In the genomic region with DNA sequence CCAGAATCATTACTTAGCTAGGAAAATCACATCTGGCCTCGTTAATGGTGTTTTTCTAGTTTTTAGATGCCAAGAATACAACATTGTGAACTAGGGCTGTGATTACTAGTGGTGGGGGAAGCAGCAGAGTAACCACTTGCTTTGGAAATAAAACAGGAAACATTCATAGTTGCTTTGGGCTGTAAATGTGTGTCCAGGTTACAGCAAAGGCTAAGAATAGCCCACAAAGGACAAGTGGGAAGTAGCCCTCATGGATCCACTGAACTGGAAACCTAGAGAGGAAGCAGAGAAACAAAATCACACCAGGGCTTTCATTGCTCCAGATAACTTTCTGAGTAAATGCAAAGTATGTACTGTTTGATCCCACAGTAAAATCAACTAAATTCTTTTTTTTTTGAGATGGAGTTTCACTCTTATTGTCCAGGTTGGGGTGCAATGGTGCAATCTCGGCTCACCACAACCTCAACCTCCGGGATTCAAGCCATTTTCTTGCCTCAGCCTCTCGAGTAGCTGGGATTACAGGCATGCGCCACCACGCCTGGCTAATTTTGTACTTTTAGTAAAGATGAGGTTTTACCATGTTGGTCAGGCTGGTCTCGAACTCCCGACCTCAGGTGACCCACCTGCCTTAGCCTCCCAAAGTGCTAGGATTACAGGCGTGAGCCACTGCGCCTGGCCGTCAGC, we compare ENCODE assay signal across 32 cellular contexts. TPM values are rescaled to one million over a fixed set of nuclear protein-coding genes. Genes with fewer than 3 reads are reported as not detected.
DNase-seq lines count a peak whose midpoint lies in the region; ATAC-seq and TF ChIP-seq lines count a peak whose summit lies in the region.
"Had no signal": no experiment of that assay in that cellular context is flagged by ENCODE, and none has a peak within 500 bp of the region (broad histone marks: within the 10 kb centered on the region; RNA-seq: fewer than 3 reads in every experiment).

No MANE protein-coding gene starts in this region.

- H3K27me3 Mint-ChIP-seq in activated T-helper 2 cell treated with anti-CD3 and anti-CD28 coated beads, Interferon-gamma antibody, Interleukin-2, Interleukin-4, amounts not matched to agents 10 μg/mL and 5 μg/mL and 100 μg/mL, durations not matched to agents 14 hours and 24 hours and 36 hours (ENCODE audit: low read depth), result peaks cover 27% of the 10 kb centered on the region
- H3K27me3 Mint-ChIP-seq: activated naive CD8-positive, alpha-beta T cell treated with anti-CD3 and anti-CD28 coated beads, Interleukin-2, amount 50 U/mL, for 24 hours; brain; stimulated activated memory B cell treated with anti-CD40 and anti-IgM and Interleukin-4, amounts not matched to agents 10 μg/mL and 1 μg/mL and 100 μg/mL, for 72 hours had no signal

- DNase-seq in CD1c-positive myeloid dendritic cell (ENCODE audit: extremely low spot score), result peak; percentile 45
- DNase-seq in HK-2 (ENCODE audit: unreplicated experiment), result peak; percentile 26
- DNase-seq in astrocyte of the cerebellum (ENCODE audit: low read depth), result peak; percentile 3
- peak; percentile 30 for DNase-seq in osteoblast (ENCODE audit: insufficient read length, low spot score, missing footprints)
- DNase-seq in head of caudate nucleus, result no peak
- no peak for DNase-seq in activated T-helper 2 cell treated with anti-CD3 and anti-CD28 coated beads, Interferon-gamma antibody, Interleukin-2, Interleukin-4, amounts not matched to agents 10 μg/mL and 5 μg/mL and 100 μg/mL, durations not matched to agents 14 hours and 24 hours and 36 hours (ENCODE audit: low spot score)
- DNase-seq in epidermal melanocyte (ENCODE audit: insufficient read length, low spot score), result no peak
- DNase-seq: activated CD4-positive, alpha-beta T cell treated with anti-CD3 and anti-CD28 coated beads for 48 hours; activated gamma-delta T cell treated with Interleukin-2 at 50 U/mL for 16 hours; activated naive CD8-positive, alpha-beta T cell treated with anti-CD3 and anti-CD28 coated beads, Interleukin-2, amount 50 U/mL, for 24 hours; activated T-cell treated with anti-CD3 and anti-CD28 coated beads, Interleukin-2, amount 50 U/mL, for 1 hour; Calu3; cerebellar nuclear complex; GM23248; lower lobe of right lung; mucosa of descending colon; NCI-H1092; NCI-H2081; NCI-H226; NCI-H82; nephron progenitor cell; OCI-M1; stimulated activated CD4-positive, alpha-beta T cell treated with anti-CD3 and anti-CD28 coated beads, Interleukin-4, amount 100 ng/mL, for 4 hours; WERI-Rb-1 had no signal

- peaks cover 16% of the 10 kb centered on the region for H3K4me1 Mint-ChIP-seq in activated T-helper 2 cell treated with anti-CD3 and anti-CD28 coated beads, Interferon-gamma antibody, Interleukin-2, Interleukin-4, amounts not matched to agents 10 μg/mL and 5 μg/mL and 100 μg/mL, durations not matched to agents 14 hours and 24 hours and 36 hours (ENCODE audit: low read depth)
- H3K4me1 Mint-ChIP-seq: brain, nephron progenitor cell had no signal

- no peak overlapping the region for H3K4me3 Mint-ChIP-seq in activated T-helper 2 cell treated with anti-CD3 and anti-CD28 coated beads, Interferon-gamma antibody, Interleukin-2, Interleukin-4, amounts not matched to agents 10 μg/mL and 5 μg/mL and 100 μg/mL, durations not matched to agents 14 hours and 24 hours and 36 hours (ENCODE audit: low read depth)
- H3K4me3 Mint-ChIP-seq: activated naive CD8-positive, alpha-beta T cell treated with anti-CD3 and anti-CD28 coated beads, Interleukin-2, amount 50 U/mL, for 24 hours; brain; CD14-positive monocyte; nephron progenitor cell; stimulated activated memory B cell treated with anti-CD40 and anti-IgM and Interleukin-4, amounts not matched to agents 10 μg/mL and 1 μg/mL and 100 μg/mL, for 72 hours had no signal

- no peak overlapping the region for H3K4me2 ChIP-seq in osteoblast (ENCODE audit: insufficient read depth, low read length)

- H3K4me3 ChIP-seq in astrocyte of the cerebellum (ENCODE audit: low read depth, low read length), result no peak overlapping the region
- H3K4me3 ChIP-seq in osteoblast (ENCODE audit: insufficient read depth, low read length), result no peak overlapping the region
- H3K4me3 ChIP-seq: GM23248, lower lobe of right lung, mucosa of descending colon, right atrium auricular region, suprapubic skin had no signal

- H3K79me2 ChIP-seq in osteoblast (ENCODE audit: insufficient read depth, low read length), result no peaks in the 10 kb centered on the region
- H3K79me2 ChIP-seq: parathyroid adenoma had no signal

- H3K36me3 ChIP-seq in osteoblast (ENCODE audit: insufficient read depth, low read length), result no peaks in the 10 kb centered on the region
- H3K36me3 ChIP-seq: lower lobe of right lung, right atrium auricular region, suprapubic skin, WERI-Rb-1 had no signal

- TF ChIP-seq CTCF in astrocyte of the cerebellum (IDR thresholded peaks at IDR 0.05; ENCODE audit: low read depth, low read length, missing control alignments), result no peak
- TF ChIP-seq CTCF in osteoblast (IDR thresholded peaks at IDR 0.05; ENCODE audit: extremely low read depth, low read depth, low read length), result no peak

- peak overlapping the region; percentile 30 for H2AFZ ChIP-seq in osteoblast (ENCODE audit: low read length)
- H2AFZ ChIP-seq: GM23248, parathyroid adenoma had no signal

- ATAC-seq in HG03196 (IDR thresholded peaks at IDR 0.05; ENCODE audit: unreplicated experiment), result no peak
- ATAC-seq: activated naive CD8-positive, alpha-beta T cell treated with anti-CD3 and anti-CD28 coated beads, Interleukin-2, amount 50 U/mL, for 24 hours; HepG2; lower lobe of right lung; mucosa of descending colon; stimulated activated memory B cell treated with anti-CD40 and anti-IgM and Interleukin-4, amounts not matched to agents 10 μg/mL and 1 μg/mL and 100 μg/mL, for 72 hours had no signal

- H3K9me3 Mint-ChIP-seq in activated T-helper 2 cell treated with anti-CD3 and anti-CD28 coated beads, Interferon-gamma antibody, Interleukin-2, Interleukin-4, amounts not matched to agents 10 μg/mL and 5 μg/mL and 100 μg/mL, durations not matched to agents 14 hours and 24 hours and 36 hours, result no peaks in the 10 kb centered on the region
- H3K9me3 Mint-ChIP-seq: nephron progenitor cell; stimulated activated memory B cell treated with anti-CD40 and anti-IgM and Interleukin-4, amounts not matched to agents 10 μg/mL and 1 μg/mL and 100 μg/mL, for 72 hours had no signal

- H4K20me1 ChIP-seq in osteoblast (ENCODE audit: insufficient read depth, low read length), result no peaks in the 10 kb centered on the region

- in situ Hi-C loops in astrocyte of the cerebellum (cut with HindIII; ENCODE audit: low sequenced_read_pairs), result no loop called here

- H3K27ac Mint-ChIP-seq in activated T-helper 2 cell treated with anti-CD3 and anti-CD28 coated beads, Interferon-gamma antibody, Interleukin-2, Interleukin-4, amounts not matched to agents 10 μg/mL and 5 μg/mL and 100 μg/mL, durations not matched to agents 14 hours and 24 hours and 36 hours, result no peak overlapping the region
- H3K27ac Mint-ChIP-seq: activated naive CD8-positive, alpha-beta T cell treated with anti-CD3 and anti-CD28 coated beads, Interleukin-2, amount 50 U/mL, for 24 hours; brain; nephron progenitor cell; stimulated activated memory B cell treated with anti-CD40 and anti-IgM and Interleukin-4, amounts not matched to agents 10 μg/mL and 1 μg/mL and 100 μg/mL, for 72 hours had no signal

- peaks cover 8% of the 10 kb centered on the region for H3K4me1 ChIP-seq in osteoblast (ENCODE audit: insufficient read depth, low read length)
- H3K4me1 ChIP-seq: lower lobe of right lung, parathyroid adenoma, right atrium auricular region, suprapubic skin had no signal

- intact Hi-C loops in head of caudate nucleus (cut with DNase I), result no loop called here
- intact Hi-C loops in activated T-helper 2 cell treated with anti-CD3 and anti-CD28 coated beads, Interferon-gamma antibody, Interleukin-2, Interleukin-4, amounts not matched to agents 10 μg/mL and 5 μg/mL and 100 μg/mL, durations not matched to agents 14 hours and 24 hours and 36 hours (cut with micrococcal nuclease), result loop anchor here (2.0 kb wide), 2 partner anchors 33 kb away; no protein-coding TSS in a partner anchor

- no peaks in the 10 kb centered on the region for H3K36me3 Mint-ChIP-seq in activated T-helper 2 cell treated with anti-CD3 and anti-CD28 coated beads, Interferon-gamma antibody, Interleukin-2, Interleukin-4, amounts not matched to agents 10 μg/mL and 5 μg/mL and 100 μg/mL, durations not matched to agents 14 hours and 24 hours and 36 hours (ENCODE audit: low read depth)
- H3K36me3 Mint-ChIP-seq: brain; CD14-positive monocyte; stimulated activated memory B cell treated with anti-CD40 and anti-IgM and Interleukin-4, amounts not matched to agents 10 μg/mL and 1 μg/mL and 100 μg/mL, for 72 hours had no signal

- no peaks in the 10 kb centered on the region for H3K27me3 ChIP-seq in osteoblast (ENCODE audit: insufficient read depth, low read length)
- H3K27me3 ChIP-seq: right atrium auricular region, suprapubic skin had no signal

- no peak overlapping the region for H3K27ac ChIP-seq in osteoblast (ENCODE audit: low read depth, low read length)
- H3K27ac ChIP-seq: GM23248, lower lobe of right lung, parathyroid adenoma, right atrium auricular region, suprapubic skin, WERI-Rb-1 had no signal

- H3K9me3 ChIP-seq in osteoblast (ENCODE audit: low read depth, low read length), result no peaks in the 10 kb centered on the region
- H3K9me3 ChIP-seq: lower lobe of right lung, mucosa of descending colon, right atrium auricular region, suprapubic skin had no signal

RNA-seq across cellular contexts. Expression of a gene that starts 56.2 kb away (rescaled TPM):
- under 0.01 and 0.29 TPM in 2 replicates for total RNA-seq in osteoblast
- 0.25 and 0.28 TPM in 2 replicates for total RNA-seq in activated T-helper 2 cell treated with anti-CD3 and anti-CD28 coated beads, Interferon-gamma antibody, Interleukin-2, Interleukin-4, amounts not matched to agents 10 μg/mL and 5 μg/mL and 100 μg/mL, durations not matched to agents 14 hours and 24 hours and 36 hours

Comparison
In these comparisons a context has a peak if more than half of its experiments do, and no peak if none do; other contexts are left out.
1. DNase-seq: peak in CD1c-positive myeloid dendritic cell (single experiment), HK-2 (single experiment), astrocyte of the cerebellum (single experiment) and osteoblast (single experiment); none in head of caudate nucleus (0 of 42), activated T-helper 2 cell treated with anti-CD3 and anti-CD28 coated beads, Interferon-gamma antibody, Interleukin-2, Interleukin-4, amounts not matched to agents 10 μg/mL and 5 μg/mL and 100 μg/mL, durations not matched to agents 14 hours and 24 hours and 36 hours (single experiment) and epidermal melanocyte (single experiment).